ENCODE assay signal across 8 cellular contexts in the genomic region with DNA sequence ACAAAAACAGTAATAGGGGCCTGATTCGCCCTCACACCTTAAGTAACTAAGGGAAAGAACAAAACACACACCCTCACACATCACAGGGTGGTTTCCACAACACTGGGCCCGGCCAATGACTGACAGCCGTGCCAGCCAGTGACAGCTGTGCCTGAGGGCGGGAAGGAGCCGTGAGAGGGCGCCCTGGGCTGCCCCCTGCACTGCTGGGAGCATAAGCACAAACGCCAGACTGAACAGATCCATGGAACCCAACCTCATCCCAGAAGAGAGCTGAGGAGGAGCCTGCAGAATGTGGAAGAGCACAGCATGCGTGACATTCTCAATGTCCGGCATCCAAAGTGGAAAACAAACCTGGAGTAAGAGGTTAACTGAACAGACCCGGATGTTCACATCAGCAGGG. TPM values are rescaled to one million over a fixed set of nuclear protein-coding genes. Genes with fewer than 3 reads are reported as not detected.
DNase-seq lines count a peak whose midpoint lies in the region; ATAC-seq, FAIRE-seq and TF ChIP-seq lines count a peak whose summit lies in the region.

No MANE protein-coding gene starts in this region.

- no peaks in the 10 kb centered on the region for H3K9me3 ChIP-seq in right lobe of liver

- peaks cover 8% of the 10 kb centered on the region for H3K9me3 Mint-ChIP-seq in activated CD4-positive, alpha-beta T cell treated with anti-CD3 and anti-CD28 coated beads for 36 hours (ENCODE audit: low read depth)

- TF ChIP-seq CTCF in right lobe of liver (IDR thresholded peaks at IDR 0.05): no peak

- peak; percentile 81 for DNase-seq in activated CD4-positive, alpha-beta T cell treated with anti-CD3 and anti-CD28 coated beads for 36 hours
- DNase-seq in activated CD4-positive, alpha-beta T cell treated with anti-CD3 and anti-CD28 coated beads for 1 hour: no peak
- peak in 40 of 58 donors; percentile 9 to 71 (median 40) for DNase-seq in anterior cingulate cortex (lab: John Stamatoyannopoulos, UW)
- DNase-seq in right lobe of liver: peak in 1 of 3 donors; percentile 30
- DNase-seq in stimulated activated CD8-positive, alpha-beta memory T cell treated with anti-CD3 and anti-CD28 coated beads, Interleukin-7, amount 100 ng/mL, for 1 hour (ENCODE audit: low read depth in 2 of 2): peak; percentile 36 to 52
- no peak for DNase-seq in NK-92 (lab: John Stamatoyannopoulos, UW; ENCODE audit: unreplicated experiment)
- no peak for DNase-seq in GM12892 (ENCODE audit: insufficient read length)
- DNase-seq in DMS114 treated with DMSO at 0.1 percent for 48 hours (lab: John Stamatoyannopoulos, UW; ENCODE audit: unreplicated experiment): no peak

- no peaks in the 10 kb centered on the region for H3K4me1 ChIP-seq in right lobe of liver

- H3K36me3 Mint-ChIP-seq in activated CD4-positive, alpha-beta T cell treated with anti-CD3 and anti-CD28 coated beads for 36 hours (ENCODE audit: low read depth): peaks cover 75% of the 10 kb centered on the region

- H3K4me3 Mint-ChIP-seq in activated CD4-positive, alpha-beta T cell treated with anti-CD3 and anti-CD28 coated beads for 36 hours: no peak overlapping the region

- no peak overlapping the region for H3K4me3 ChIP-seq in right lobe of liver

- peaks cover 10 to 76% (median 28%) of the 10 kb centered on the region in 4 donors for H3K36me3 ChIP-seq in right lobe of liver

- peak; percentile 98 for ATAC-seq in activated CD4-positive, alpha-beta T cell treated with anti-CD3 and anti-CD28 coated beads for 36 hours
- ATAC-seq in right lobe of liver: peak; percentile 46 to 62 (median 57)

- POLR2A ChIA-PET in activated CD4-positive, alpha-beta T cell treated with anti-CD3 and anti-CD28 coated beads for 36 hours (lab: Charles Lee): no interaction called here

- WGBS in right lobe of liver (ENCODE audit: insufficient coverage, low coverage, low lambda C conversion rate, missing lambda C conversion rate): 65% methylated on average over 7 of the region's 10 CpGs

- H3K27ac Mint-ChIP-seq in activated CD4-positive, alpha-beta T cell treated with anti-CD3 and anti-CD28 coated beads for 36 hours: peak overlapping the region; percentile 83

- H3K27me3 Mint-ChIP-seq in activated CD4-positive, alpha-beta T cell treated with anti-CD3 and anti-CD28 coated beads for 36 hours: no peaks in the 10 kb centered on the region

- TF ChIP-seq POLR2A in right lobe of liver (IDR thresholded peaks at IDR 0.05) (no peak), GM12892 (IDR thresholded peaks at IDR 0.05; ENCODE audit: low read depth, low read length) (no peak)

- no peak overlapping the region for H3K27ac ChIP-seq in right lobe of liver

- H3K4me1 Mint-ChIP-seq in activated CD4-positive, alpha-beta T cell treated with anti-CD3 and anti-CD28 coated beads for 36 hours: peaks cover 24% of the 10 kb centered on the region

- CTCF ChIA-PET in activated CD4-positive, alpha-beta T cell treated with anti-CD3 and anti-CD28 coated beads for 36 hours (lab: Charles Lee): interaction anchor here (0.8 kb wide), 1 partner anchor 89 kb away, joined by 3 read pairs; no protein-coding TSS in a partner anchor

- FAIRE-seq in GM12892 (lab: Jason Lieb, UNC): no peak

- H3K27me3 ChIP-seq in right lobe of liver: no peaks in the 10 kb centered on the region

- intact Hi-C loops in activated CD4-positive, alpha-beta T cell treated with anti-CD3 and anti-CD28 coated beads for 36 hours (cut with DNase I, micrococcal nuclease): loop anchor here in 1 of 2 experiments (1.0 kb wide), 1 partner anchor 15 kb away; no protein-coding TSS in a partner anchor
- intact Hi-C loops in right lobe of liver (cut with DNase I): no loop called here

RNA-seq across cellular contexts. Expression of gene CSNK1D, which starts 16.0 kb away (rescaled TPM):
- total RNA-seq in activated CD4-positive, alpha-beta T cell treated with anti-CD3 and anti-CD28 coated beads for 36 hours: 100 to 1,000 TPM; 118 to 182 TPM
- 10 to 100 TPM; 32.7 to 73.0 (median 45.9) TPM for total RNA-seq in right lobe of liver
- polyA plus RNA-seq in GM12892 (2012; ENCODE audit: missing spikeins): 52.3 TPM

RNA-seq across cellular contexts. Expression of gene SLC16A3, which starts 28.6 kb away (rescaled TPM):
- 100 to 1,000 TPM in 1 of 2 experiments, 10 to 100 TPM in 1; 93.2 to 157 TPM for total RNA-seq in activated CD4-positive, alpha-beta T cell treated with anti-CD3 and anti-CD28 coated beads for 36 hours
- 10 to 100 TPM in 2 of 6 experiments, 1 to 10 TPM in 4; 4.1 to 34.0 (median 7.3) TPM for total RNA-seq in right lobe of liver
- polyA plus RNA-seq in GM12892 (2012; ENCODE audit: missing spikeins): 56.1 TPM

RNA-seq across cellular contexts. Expression of gene CCDC57, which starts 44.8 kb away (rescaled TPM):
- total RNA-seq in activated CD4-positive, alpha-beta T cell treated with anti-CD3 and anti-CD28 coated beads for 36 hours: 10 to 100 TPM; 41.6 to 43.8 TPM
- total RNA-seq in right lobe of liver: 10 to 100 TPM; 10.1 to 37.4 (median 17.2) TPM
- polyA plus RNA-seq in GM12892 (2012; ENCODE audit: missing spikeins): 47.8 TPM

RNA-seq across cellular contexts. Expression of gene CD7, which starts 59.9 kb away (rescaled TPM):
- total RNA-seq in activated CD4-positive, alpha-beta T cell treated with anti-CD3 and anti-CD28 coated beads for 36 hours: 100 to 1,000 TPM; 614 to 725 TPM
- total RNA-seq in right lobe of liver: 1 to 10 TPM in 4 of 6 experiments, under 1 TPM in 2; 0.31 to 3.2 (median 1.3) TPM
- polyA plus RNA-seq in GM12892 (2012; ENCODE audit: missing spikeins): not detected

Comparison
In these comparisons a context has a peak if more than half of its experiments do, and no peak if none do; other contexts are left out.
1. DNase-seq: peak in activated CD4-positive, alpha-beta T cell treated with anti-CD3 and anti-CD28 coated beads for 36 hours (single experiment), anterior cingulate cortex (40 of 58) and stimulated activated CD8-positive, alpha-beta memory T cell treated with anti-CD3 and anti-CD28 coated beads, Interleukin-7, amount 100 ng/mL, for 1 hour (2 of 2); none in activated CD4-positive, alpha-beta T cell treated with anti-CD3 and anti-CD28 coated beads for 1 hour (single experiment), NK-92 (single experiment), GM12892 (single experiment) and DMS114 treated with DMSO at 0.1 percent for 48 hours (single experiment).